In genomic region chr20:31845300-31845863, GRCh38 we compare ENCODE assay signal across 10 cellular contexts. TPM values are rescaled to one million over a fixed set of nuclear protein-coding genes. Genes with fewer than 3 reads are reported as not detected.
DNase-seq lines count a peak whose midpoint lies in the region; ATAC-seq and TF ChIP-seq lines count a peak whose summit lies in the region.
"Had no signal": no experiment of that assay in that cellular context is flagged by ENCODE, and none has a peak within 500 bp of the region (broad histone marks: within the 10 kb centered on the region; RNA-seq: fewer than 3 reads in every experiment).

TSS of gene FOXS1 (minus strand) at chr20:31845604. CDS start at chr20:31845542, 62 bp downstream.

- ATAC-seq in memory B cell (ENCODE audit: low read depth) (peak; percentile 23), HG02798 (IDR thresholded peaks at IDR 0.05; ENCODE audit: poor library complexity, unreplicated experiment) (no peak), HG03571 (IDR thresholded peaks at IDR 0.05; ENCODE audit: unreplicated experiment) (no peak)

- H3K4me1 ChIP-seq in esophagus squamous epithelium: peaks cover 0 to 48% (median 13%) of the 10 kb centered on the region in 3 donors
- H3K4me1 ChIP-seq in testis: peaks cover 17% of the 10 kb centered on the region
- no peaks in the 10 kb centered on the region for H3K4me1 ChIP-seq in A673 (ENCODE audit: insufficient read depth, low read length, poor library complexity, severe bottlenecking)

- H3K9me3 Mint-ChIP-seq in memory B cell: no peaks in the 10 kb centered on the region

- H3K4me3 Mint-ChIP-seq in memory B cell: no peak within 1 kb of the TSS

- DNase-seq in RWPE1 (ENCODE audit: low spot score) (no peak), esophagus squamous epithelium (lab: John Stamatoyannopoulos, UW) (no peak), memory B cell (ENCODE audit: low spot score in 2 of 2) (no peak), testis (peak; percentile 49), A673 (ENCODE audit: low spot score) (no peak), NCI-H510A (lab: John Stamatoyannopoulos, UW) (no peak)
- DNase-seq: NCI-H446; stimulated activated CD4-positive, alpha-beta T cell treated with anti-CD3 and anti-CD28 coated beads, Interleukin-4, amount 100 ng/mL, for 24 hours had no signal

- H3K27ac Mint-ChIP-seq in memory B cell: no peak within 1 kb of the TSS

- peaks cover 0 to 47% (median 0%) of the 10 kb centered on the region in 4 donors for H3K27me3 ChIP-seq in esophagus squamous epithelium
- H3K27me3 ChIP-seq in testis: no peaks in the 10 kb centered on the region
- peaks cover 19% of the 10 kb centered on the region for H3K27me3 ChIP-seq in A673 (replicated peaks; ENCODE audit: insufficient read depth, low read depth, low read length, poor library complexity)

- peaks cover 3% of the 10 kb centered on the region for H3K4me1 Mint-ChIP-seq in memory B cell

- TF ChIP-seq POLR2A in esophagus squamous epithelium (IDR thresholded peaks at IDR 0.05) (no peak), testis (IDR thresholded peaks at IDR 0.05) (no peak)

- TF ChIP-seq CTCF in RWPE1 (conservative IDR thresholded peaks at IDR 0.05; ENCODE audit: low read depth) (no peak), esophagus squamous epithelium (IDR thresholded peaks at IDR 0.05) (no peak), testis (IDR thresholded peaks at IDR 0.05) (no peak), A673 (conservative IDR thresholded peaks at IDR 0.05; ENCODE audit: low read depth, low read length) (no peak)

- no peaks in the 10 kb centered on the region for H3K36me3 Mint-ChIP-seq in memory B cell

- no TSS peak for BruUV-seq in A673 (replicated peaks; lab: Mats Ljungman, UMichigan)

- no peaks in the 10 kb centered on the region for H3K9me3 ChIP-seq in esophagus squamous epithelium
- no peaks in the 10 kb centered on the region for H3K9me3 ChIP-seq in testis
- H3K9me3 ChIP-seq in A673 (ENCODE audit: low read depth, low read length, poor library complexity, severe bottlenecking): no peaks in the 10 kb centered on the region

- no peaks in the 10 kb centered on the region for H3K36me3 ChIP-seq in esophagus squamous epithelium
- no peaks in the 10 kb centered on the region for H3K36me3 ChIP-seq in testis (ENCODE audit: low read depth, missing control alignments)
- no peaks in the 10 kb centered on the region for H3K36me3 ChIP-seq in A673 (ENCODE audit: insufficient read depth, low read length, poor library complexity, severe bottlenecking)

- intact Hi-C loops in esophagus squamous epithelium (cut with DNase I) (no loop called here), testis (cut with DNase I; ENCODE audit: low total_unique reads) (no loop called here), A673 (cut with micrococcal nuclease; ENCODE audit: unreplicated experiment) (no loop called here)

- H3K27ac ChIP-seq in RWPE1 (peak within 1 kb of the TSS; percentile 59), esophagus squamous epithelium (peak within 1 kb of the TSS in 3 of 4 donors; percentile 20 to 61 (median 55)), testis (peak within 1 kb of the TSS; percentile 45 to 53), A673 (ENCODE audit: low read depth, low read length, poor library complexity, severe bottlenecking) (no peak within 1 kb of the TSS)

- peaks cover 6% of the 10 kb centered on the region for H3K27me3 Mint-ChIP-seq in memory B cell

- H3K4me3 ChIP-seq in esophagus squamous epithelium (peak within 1 kb of the TSS in 3 of 4 donors; percentile 9 to 42 (median 27)), testis (peak within 1 kb of the TSS; percentile 39 to 55), A673 (ENCODE audit: low read depth, low read length, poor library complexity, severe bottlenecking) (no peak within 1 kb of the TSS)

- POLR2A ChIA-PET in RWPE1 (lab: Yijun Ruan, JAX; ENCODE audit: low non-redundant PET) (no interaction called here), A673 (lab: Charles Lee; ENCODE audit: low non-redundant PET) (no interaction called here)

- CTCF ChIA-PET in RWPE1 (lab: Yijun Ruan, JAX) (interaction anchor here (0.8 to 1.8 kb wide), 3 partner anchors 11 to 168 kb away, joined by 3 to 13 read pairs (median 3); no protein-coding TSS in a partner anchor), A673 (lab: Charles Lee) (no interaction called here)

- WGBS in esophagus squamous epithelium, 2 donors: 31 to 38% methylated on average over 2 to 10 of the region's 21 CpGs
- WGBS in testis, 2 donors: 52 to 61% methylated on average over 8 to 21 of the region's 21 CpGs

RNA-seq across cellular contexts. Expression of gene FOXS1, which starts in this region (rescaled TPM):
- total RNA-seq in esophagus squamous epithelium (under 1 TPM in 2 of 4 donors, not detected in 2; 0.32 to 0.38 TPM), testis (1 to 10 TPM; 4.3 to 4.4 TPM), A673 (2021) (not detected in 2 replicates)
- 10.0 TPM for polyA plus RNA-seq in testis (ENCODE audit: insufficient read depth, low read depth, low replicate concordance)
